In the genomic region with DNA sequence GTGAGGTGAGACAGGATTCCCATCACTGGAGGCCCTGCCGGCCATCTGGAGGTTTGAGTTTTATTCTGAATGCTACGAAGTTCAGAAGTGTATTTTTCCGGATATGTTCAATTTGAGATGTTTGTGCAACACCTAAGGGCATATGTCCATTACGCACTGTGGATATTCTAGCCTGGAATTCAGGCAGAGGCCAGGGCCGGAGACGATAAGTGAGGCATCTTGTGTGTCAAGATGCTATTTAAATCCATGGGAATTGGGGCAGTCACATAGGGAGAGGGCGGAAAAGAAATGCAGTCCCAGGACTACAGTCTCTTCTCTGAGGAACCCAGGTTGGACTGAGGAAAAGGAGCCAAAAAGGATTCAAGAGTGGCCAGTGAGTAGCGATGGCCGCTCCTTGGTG, we compare ENCODE assay signal across 10 cellular contexts. TPM values are rescaled to one million over a fixed set of nuclear protein-coding genes. Genes with fewer than 3 reads are reported as not detected.
DNase-seq lines count a peak whose midpoint lies in the region; ATAC-seq and TF ChIP-seq lines count a peak whose summit lies in the region.
"Had no signal": no experiment of that assay in that cellular context is flagged by ENCODE, and none has a peak within 500 bp of the region (broad histone marks: within the 10 kb centered on the region; RNA-seq: fewer than 3 reads in every experiment).

No MANE protein-coding gene starts in this region.

- intact Hi-C loops in OCI-LY7 (cut with micrococcal nuclease; ENCODE audit: unreplicated experiment) = loop anchor here (5.0 kb wide), 2 partner anchors 221 to 274 kb away; a partner anchor contains a TSS

- H3K36me3 Mint-ChIP-seq in effector memory CD8-positive, alpha-beta T cell (ENCODE audit: insufficient read depth) = peaks cover 21% of the 10 kb centered on the region
- H3K36me3 Mint-ChIP-seq in neural crest cell (ENCODE audit: low read depth) = no peaks in the 10 kb centered on the region

- no peak overlapping the region for H2AFZ ChIP-seq in DND-41 (ENCODE audit: low read depth, low read length)
- no peak overlapping the region for H2AFZ ChIP-seq in OCI-LY7 (ENCODE audit: low read length)

- H3K27ac ChIP-seq in DND-41 (ENCODE audit: low read length) = no peak overlapping the region
- no peak overlapping the region for H3K27ac ChIP-seq in OCI-LY7 (ENCODE audit: low read depth, low read length, poor library complexity, severe bottlenecking)

- H3K9ac ChIP-seq in DND-41 (ENCODE audit: low read depth, low read length) = peak overlapping the region; percentile 99; the same call in 1 of the 2 replicates

- TF ChIP-seq CTCF in DND-41 (IDR thresholded peaks at IDR 0.05; ENCODE audit: borderline replicate concordance, extremely low read depth, low read length, poor library complexity, severe bottlenecking) = no peak
- TF ChIP-seq CTCF in OCI-LY7 (conservative IDR thresholded peaks at IDR 0.05; ENCODE audit: low read length) = no peak
- no peak for TF ChIP-seq CTCF in neural crest cell (conservative IDR thresholded peaks at IDR 0.05)

- peak overlapping the region; percentile 92 to 95 for H3K4me3 Mint-ChIP-seq in effector memory CD8-positive, alpha-beta T cell
- H3K4me3 Mint-ChIP-seq in neural crest cell = peak overlapping the region; percentile 99

- H3K4me3 ChIP-seq in DND-41 (ENCODE audit: low read depth in 1 of 2, low read length in 2 of 2) = peak overlapping the region in 1 of 2 experiments; percentile 99; a peak in 1 of 4 replicates
- peak overlapping the region; percentile 88 for H3K4me3 ChIP-seq in OCI-LY7 (ENCODE audit: low read depth, low read length, poor library complexity, severe bottlenecking)

- no peak for DNase-seq in DND-41
- DNase-seq in OCI-LY7 (ENCODE audit: low spot score) = no peak
- no peak for DNase-seq in effector memory CD8-positive, alpha-beta T cell
- DNase-seq in neural crest cell (ENCODE audit: low read depth, low spot score) = no peak
- no peak for DNase-seq in globus pallidus (ENCODE audit: low spot score)
- DNase-seq in central memory CD4-positive, alpha-beta T cell = no peak
- no peak for DNase-seq in NCI-H1436 treated with DMSO at 0.1 percent for 48 hours (lab: John Stamatoyannopoulos, UW)
- DNase-seq: NCI-H187 had no signal

- peaks cover 7% of the 10 kb centered on the region for H3K36me3 ChIP-seq in DND-41 (ENCODE audit: insufficient read depth, low read length)
- H3K36me3 ChIP-seq in OCI-LY7 (ENCODE audit: insufficient read depth, low read length) = peaks cover 36% of the 10 kb centered on the region
- H3K36me3 ChIP-seq: prostate gland had no signal

- peaks cover 15 to 26% of the 10 kb centered on the region in 2 donors for H3K4me1 Mint-ChIP-seq in effector memory CD8-positive, alpha-beta T cell (ENCODE audit: low read depth in 2 of 2)
- H3K4me1 Mint-ChIP-seq in neural crest cell = peaks cover 28% of the 10 kb centered on the region

- peaks cover 37% of the 10 kb centered on the region for H3K4me1 ChIP-seq in DND-41 (ENCODE audit: insufficient read depth, low read length)
- peaks cover 36% of the 10 kb centered on the region for H3K4me1 ChIP-seq in OCI-LY7 (ENCODE audit: insufficient read depth, low read length, poor library complexity, severe bottlenecking)
- H3K4me1 ChIP-seq: prostate gland had no signal

- H3K4me2 ChIP-seq in DND-41 (ENCODE audit: insufficient read depth, low read length) (peak overlapping the region; percentile 82), OCI-LY7 (ENCODE audit: low read length) (peak overlapping the region; percentile 73)

- H3K79me2 ChIP-seq in DND-41 (ENCODE audit: insufficient read depth, low read length) = peaks cover 52% of the 10 kb centered on the region
- peaks cover 47% of the 10 kb centered on the region for H3K79me2 ChIP-seq in OCI-LY7 (ENCODE audit: insufficient read depth, low read depth, low read length)

- H3K27me3 ChIP-seq in DND-41 (ENCODE audit: insufficient read depth, low read length, poor library complexity) = no peaks in the 10 kb centered on the region

- H3K9me2 ChIP-seq in OCI-LY7 (ENCODE audit: insufficient read depth, low read length) = no peaks in the 10 kb centered on the region

- no TSS peak for BruUV-seq in OCI-LY7 (replicated peaks; lab: Mats Ljungman, UMichigan)

- no peaks in the 10 kb centered on the region for H3K27me3 Mint-ChIP-seq in effector memory CD8-positive, alpha-beta T cell
- no peaks in the 10 kb centered on the region for H3K27me3 Mint-ChIP-seq in neural crest cell (ENCODE audit: low read depth)

- H3K27ac Mint-ChIP-seq in effector memory CD8-positive, alpha-beta T cell = peak overlapping the region in 1 of 2 donors; percentile 32
- H3K27ac Mint-ChIP-seq in neural crest cell (ENCODE audit: unreplicated experiment) = peak overlapping the region; percentile 92

- POLR2A ChIA-PET in OCI-LY7 (lab: Charles Lee) = interaction anchor here (1.6 to 2.1 kb wide), 4 partner anchors 17 to 283 kb away, joined by 3 to 16 read pairs (median 8); a partner anchor contains a TSS

- H3K9me3 ChIP-seq in DND-41 (ENCODE audit: insufficient read depth, low read length, severe bottlenecking) (no peaks in the 10 kb centered on the region), OCI-LY7 (ENCODE audit: low read length) (no peaks in the 10 kb centered on the region)
- H3K9me3 ChIP-seq: prostate gland had no signal

- H4K20me1 ChIP-seq in DND-41 (ENCODE audit: insufficient read depth, low read length) = peaks cover 8% of the 10 kb centered on the region; the same call in 1 of the 2 replicates
- H4K20me1 ChIP-seq in OCI-LY7 (ENCODE audit: insufficient read depth, low read length) = peaks cover 17% of the 10 kb centered on the region; the same call in 1 of the 2 replicates

- ATAC-seq in DND-41 (ENCODE audit: insufficient read depth, low read depth) = no peak
- ATAC-seq in effector memory CD8-positive, alpha-beta T cell (replicated peaks) = no peak
- no peak for ATAC-seq in HG03469 (IDR thresholded peaks at IDR 0.05; ENCODE audit: unreplicated experiment)

- H3K9me3 Mint-ChIP-seq in effector memory CD8-positive, alpha-beta T cell = no peaks in the 10 kb centered on the region
- no peaks in the 10 kb centered on the region for H3K9me3 Mint-ChIP-seq in neural crest cell

- CTCF ChIA-PET in OCI-LY7 (lab: Charles Lee; ENCODE audit: unreplicated experiment) = no interaction called here

RNA-seq across cellular contexts. Expression of a gene that starts 1.9 kb away (rescaled TPM):
- total RNA-seq in OCI-LY7 (2014; rRNA removed; shearing (Covaris generic)) = 31.5 and 43.4 TPM in 2 replicates
- total RNA-seq in OCI-LY7 (2022) (58.0 and 58.2 TPM in 2 replicates), neural crest cell (79.7 and 90.5 TPM in 2 replicates)

RNA-seq across cellular contexts. Expression of a gene that starts 38.7 kb away (rescaled TPM):
- 21.8 and 29.4 TPM in 2 replicates for total RNA-seq in OCI-LY7 (2014; rRNA removed; shearing (Covaris generic))
- total RNA-seq in OCI-LY7 (2022) = 28.2 and 30.9 TPM in 2 replicates
- total RNA-seq in neural crest cell = 24.2 and 24.5 TPM in 2 replicates

RNA-seq across cellular contexts. Expression of a gene that starts 38.7 kb away (rescaled TPM):
- total RNA-seq in OCI-LY7 (2014; rRNA removed; shearing (Covaris generic)) = 22.2 and 26.5 TPM in 2 replicates
- total RNA-seq in OCI-LY7 (2022) = 23.5 and 29.5 TPM in 2 replicates
- 24.7 and 27.5 TPM in 2 replicates for total RNA-seq in neural crest cell

RNA-seq across cellular contexts. Expression of a gene that starts 38.9 kb away (rescaled TPM):
- total RNA-seq in OCI-LY7 (2014; rRNA removed; shearing (Covaris generic)) = 0.72 and 3.2 TPM in 2 replicates
- total RNA-seq in OCI-LY7 (2022) (3.6 and 3.7 TPM in 2 replicates), neural crest cell (1.1 and 1.5 TPM in 2 replicates)
